22 cellular contexts compared by ENCODE assay signal in genomic region chr3:170200992-170201391, GRCh38. TPM values are rescaled to one million over a fixed set of nuclear protein-coding genes. Genes with fewer than 3 reads are reported as not detected.
DNase-seq lines count a peak whose midpoint lies in the region; FAIRE-seq and TF ChIP-seq lines count a peak whose summit lies in the region.
"Had no signal": no experiment of that assay in that cellular context is flagged by ENCODE, and none has a peak within 500 bp of the region (broad histone marks: within the 10 kb centered on the region; RNA-seq: fewer than 3 reads in every experiment).

No MANE protein-coding gene starts in this region.

- no peaks in the 10 kb centered on the region for H3K9me3 Mint-ChIP-seq in Calu3 (ENCODE audit: low read depth, unreplicated experiment)
- H3K9me3 Mint-ChIP-seq: CD4-positive, alpha-beta T cell; CD8-positive, alpha-beta T cell had no signal

- no peak for DNase-seq in Calu3
- DNase-seq in NCI-H226 = peak; percentile 41
- peak; percentile 35 for DNase-seq in bronchial epithelial cell (ENCODE audit: low read depth)
- no peak for DNase-seq in amygdala (lab: John Stamatoyannopoulos, UW)
- no peak for DNase-seq in NOMO-1 treated with dmso at 0.1 percent for 144 hours (lab: John Stamatoyannopoulos, UW; ENCODE audit: unreplicated experiment)
- DNase-seq: AML-193; Caco-2; CD4-positive, alpha-beta T cell; CD8-positive, alpha-beta T cell; DMS 273 treated with DMSO at 0.1 percent for 48 hours; DMS153; DMS53; DMS79; DND-41; EL; GF-D8 had no signal

- no peak for FAIRE-seq in bronchial epithelial cell (lab: Jason Lieb, UNC)
- FAIRE-seq: A549, G401.6, GM12891, GM19239 had no signal

- no peaks in the 10 kb centered on the region for H3K36me3 Mint-ChIP-seq in Calu3 (ENCODE audit: insufficient read depth, unreplicated experiment)
- H3K36me3 Mint-ChIP-seq: CD8-positive, alpha-beta T cell had no signal

- H3K4me3 ChIP-seq in bronchial epithelial cell (ENCODE audit: low read depth, low read length) = no peak overlapping the region
- H3K4me3 ChIP-seq: A549; BLaER1 treated with 17β-estradiol and CSF1 and Interleukin-3, amounts not matched to agents 10 nM and 100 nM had no signal

- peak overlapping the region; percentile 34 for H3K27ac Mint-ChIP-seq in Calu3 (ENCODE audit: unreplicated experiment)
- H3K27ac Mint-ChIP-seq: B cell; CD4-positive, alpha-beta T cell; CD8-positive, alpha-beta T cell had no signal

- no peaks in the 10 kb centered on the region for H3K27me3 Mint-ChIP-seq in Calu3 (ENCODE audit: unreplicated experiment)

- peaks cover 28% of the 10 kb centered on the region for H3K4me1 Mint-ChIP-seq in Calu3 (ENCODE audit: low read depth, unreplicated experiment)
- H3K4me1 Mint-ChIP-seq: B cell had no signal

- TF ChIP-seq CTCF in Calu3 (IDR thresholded peaks at IDR 0.05; ENCODE audit: unreplicated experiment) (no peak), bronchial epithelial cell (IDR thresholded peaks at IDR 0.05; ENCODE audit: insufficient read depth, low read length, severe bottlenecking) (no peak)

- H3K36me3 ChIP-seq in bronchial epithelial cell (ENCODE audit: control insufficient read depth, insufficient read depth, low read length) = no peaks in the 10 kb centered on the region
- H3K36me3 ChIP-seq: BLaER1 treated with 17β-estradiol and CSF1 and Interleukin-3, amounts not matched to agents 10 nM and 100 nM had no signal

- BruUV-seq in Calu3 (replicated peaks; lab: Mats Ljungman, UMichigan) = no TSS peak

- CTCF ChIA-PET in Calu3 (lab: Charles Lee) = interaction anchor here (0.7 kb wide), 1 partner anchor 23 kb away, joined by 4 read pairs; no protein-coding TSS in a partner anchor

- no peaks in the 10 kb centered on the region for H3K27me3 ChIP-seq in bronchial epithelial cell (ENCODE audit: control insufficient read depth, insufficient read depth, low read length)
- H3K27me3 ChIP-seq: BLaER1 treated with 17β-estradiol and CSF1 and Interleukin-3, amounts not matched to agents 10 nM and 100 nM had no signal

- no peak overlapping the region for H3K4me3 Mint-ChIP-seq in Calu3 (ENCODE audit: low read depth, unreplicated experiment)
- H3K4me3 Mint-ChIP-seq: B cell; CD4-positive, alpha-beta T cell; CD8-positive, alpha-beta T cell had no signal

- intact Hi-C loops in Calu3 (cut with micrococcal nuclease; ENCODE audit: unreplicated experiment) = no loop called here

RNA-seq across cellular contexts. Expression of gene PHC3, which starts 19.5 kb away (rescaled TPM):
- 113 and 118 TPM in 2 replicates for total RNA-seq in Calu3 (2022)
- total RNA-seq in bronchial epithelial cell = 13.7 TPM in 2 replicates

RNA-seq across cellular contexts. Expression of gene PRKCI, which starts 21.2 kb away (rescaled TPM):
- total RNA-seq in Calu3 (2022) (79.5 and 85.6 TPM in 2 replicates), bronchial epithelial cell (58.7 and 81.8 TPM in 2 replicates)

Comparison
In these comparisons a context has a peak if more than half of its experiments do, and no peak if none do; other contexts are left out.
1. DNase-seq: peak in NCI-H226 (single experiment) and bronchial epithelial cell (single experiment); none in Calu3 (single experiment), amygdala (0 of 56) and NOMO-1 treated with dmso at 0.1 percent for 144 hours (single experiment).